Comparison of ENCODE assay signal across 29 cellular contexts in genomic region chr11:25200925-25201324, GRCh38.
"Had no signal": no experiment of that assay in that cellular context is flagged by ENCODE, and none has a peak within 500 bp of the region (broad histone marks: within the 10 kb centered on the region; RNA-seq: fewer than 3 reads in every experiment).

No MANE protein-coding gene starts in this region.

- H3K4me3 Mint-ChIP-seq: dendritic cell treated with granulocyte-macrophage colony-stimulating factor and Interleukin-4, amounts not matched to agents 40 ng/mL and 50 ng/mL, for 4 days; effector memory CD8-positive, alpha-beta T cell; endodermal cell had no signal

- DNase-seq: colonic mucosa; cortex of kidney; dermis blood vessel endothelial cell; dorsolateral prefrontal cortex; effector CD4-positive, alpha-beta T cell; effector CD8-positive, alpha-beta T cell; effector memory CD4-positive, alpha-beta T cell; effector memory CD8-positive, alpha-beta T cell; endodermal cell; erythroblast; esophagus squamous epithelium; foreskin fibroblast; foreskin keratinocyte; foreskin melanocyte; gastrocnemius medialis; glutamatergic neuron; head of caudate nucleus; heart left ventricle; heart right ventricle had no signal

- H2AFZ ChIP-seq: hepatocyte had no signal

- FAIRE-seq: endometrium, endothelial cell of umbilical vein, frontal cortex had no signal

- H3K27ac ChIP-seq: colonic mucosa, coronary artery, dorsolateral prefrontal cortex, epithelial cell of prostate, esophagus muscularis mucosa, esophagus squamous epithelium, foreskin keratinocyte, gastrocnemius medialis, gastroesophageal sphincter, heart left ventricle, heart right ventricle, hepatocyte had no signal

- H3K27me3 Mint-ChIP-seq: dendritic cell treated with granulocyte-macrophage colony-stimulating factor and Interleukin-4, amounts not matched to agents 40 ng/mL and 50 ng/mL, for 4 days; effector memory CD8-positive, alpha-beta T cell had no signal

- H3K4me1 ChIP-seq: colonic mucosa, esophagus muscularis mucosa, esophagus squamous epithelium, foreskin keratinocyte, gastrocnemius medialis, gastroesophageal sphincter, heart left ventricle, heart right ventricle had no signal

- ATAC-seq: effector memory CD8-positive, alpha-beta T cell; esophagus mucosa; foreskin keratinocyte; gastrocnemius medialis; gastroesophageal sphincter; heart left ventricle; heart right ventricle had no signal

- H3K4me3 ChIP-seq: colonic mucosa, coronary artery, dorsolateral prefrontal cortex, esophagus muscularis mucosa, esophagus squamous epithelium, gastrocnemius medialis, gastroesophageal sphincter, heart left ventricle, heart right ventricle, hepatocyte had no signal

- H3K4me2 ChIP-seq: hepatocyte had no signal

- H3K27me3 ChIP-seq: colonic mucosa, dorsolateral prefrontal cortex, esophagus muscularis mucosa, esophagus squamous epithelium, foreskin keratinocyte, gastrocnemius medialis, gastroesophageal sphincter, heart left ventricle, heart right ventricle, hepatocyte had no signal

- H3K79me2 ChIP-seq: hepatocyte had no signal

- H3K36me3 ChIP-seq: colonic mucosa, esophagus muscularis mucosa, esophagus squamous epithelium, gastrocnemius medialis, gastroesophageal sphincter, heart left ventricle, heart right ventricle had no signal

- H3K27ac Mint-ChIP-seq: dendritic cell treated with granulocyte-macrophage colony-stimulating factor and Interleukin-4, amounts not matched to agents 40 ng/mL and 50 ng/mL, for 4 days; effector memory CD8-positive, alpha-beta T cell; endodermal cell had no signal

- H3K4me1 Mint-ChIP-seq: endodermal cell had no signal

- H3K9me3 ChIP-seq: colonic mucosa, esophagus muscularis mucosa, esophagus squamous epithelium, gastrocnemius medialis, gastroesophageal sphincter had no signal
